Comparison of ENCODE assay signal across 11 cellular contexts in the genomic region with DNA sequence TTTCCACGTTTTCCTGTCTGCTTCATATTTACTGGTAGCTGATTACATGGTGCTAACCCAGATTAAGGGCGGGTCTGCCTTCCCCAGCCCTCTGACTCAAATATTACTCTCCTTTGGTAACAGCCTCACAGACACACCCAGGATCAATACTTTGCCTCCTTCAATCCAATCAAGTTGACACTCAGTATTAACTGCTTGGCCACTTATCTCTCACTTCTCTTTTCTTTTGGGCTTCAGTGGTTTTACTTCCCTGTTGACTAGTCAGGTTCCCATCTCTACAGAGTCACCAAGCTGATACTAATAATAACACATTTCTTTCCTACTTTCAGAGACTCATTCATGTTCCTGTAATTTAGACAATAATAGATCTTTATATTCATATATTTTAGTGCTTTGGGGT.
DNase-seq lines count a peak whose midpoint lies in the region; ATAC-seq and TF ChIP-seq lines count a peak whose summit lies in the region.
"Had no signal": no experiment of that assay in that cellular context is flagged by ENCODE, and none has a peak within 500 bp of the region (broad histone marks: within the 10 kb centered on the region; RNA-seq: fewer than 3 reads in every experiment).

No MANE protein-coding gene starts in this region.

- peaks cover 7% of the 10 kb centered on the region for H3K9me3 Mint-ChIP-seq in activated T-cell treated with anti-CD3 and anti-CD28 coated beads, Interleukin-2, amount 50 U/mL, for 24 hours
- H3K9me3 Mint-ChIP-seq in endothelial cell (ENCODE audit: unreplicated experiment), result no peaks in the 10 kb centered on the region

- H3K27me3 ChIP-seq in effector memory CD4-positive, alpha-beta T cell (replicated peaks; ENCODE audit: control insufficient read depth, insufficient read depth, low read length, poor library complexity, severe bottlenecking), result no peaks in the 10 kb centered on the region

- no peak overlapping the region for H3K27ac Mint-ChIP-seq in activated T-cell treated with anti-CD3 and anti-CD28 coated beads, Interleukin-2, amount 50 U/mL, for 24 hours
- H3K27ac Mint-ChIP-seq in endothelial cell (ENCODE audit: unreplicated experiment), result no peak overlapping the region

- peak; percentile 92 for ATAC-seq in GM18861 (IDR thresholded peaks at IDR 0.05; ENCODE audit: unreplicated experiment)
- ATAC-seq in GM21529 (IDR thresholded peaks at IDR 0.05; ENCODE audit: unreplicated experiment), result peak; percentile 97
- peak; percentile 99 for ATAC-seq in HG03103 (IDR thresholded peaks at IDR 0.05; ENCODE audit: low read depth, unreplicated experiment)

- H3K4me3 Mint-ChIP-seq in activated T-cell treated with anti-CD3 and anti-CD28 coated beads, Interleukin-2, amount 50 U/mL, for 24 hours, result no peak overlapping the region
- H3K4me3 Mint-ChIP-seq in endothelial cell (ENCODE audit: unreplicated experiment), result no peak overlapping the region

- no peaks in the 10 kb centered on the region for H3K4me1 Mint-ChIP-seq in activated T-cell treated with anti-CD3 and anti-CD28 coated beads, Interleukin-2, amount 50 U/mL, for 24 hours (ENCODE audit: low read depth)
- H3K4me1 Mint-ChIP-seq in endothelial cell (ENCODE audit: unreplicated experiment), result no peaks in the 10 kb centered on the region

- no peaks in the 10 kb centered on the region for H3K27me3 Mint-ChIP-seq in activated T-cell treated with anti-CD3 and anti-CD28 coated beads, Interleukin-2, amount 50 U/mL, for 24 hours
- no peaks in the 10 kb centered on the region for H3K27me3 Mint-ChIP-seq in endothelial cell (ENCODE audit: unreplicated experiment)

- DNase-seq in OCI-M1 (lab: John Stamatoyannopoulos, UW), result peak; percentile 16
- no peak for DNase-seq in effector memory CD4-positive, alpha-beta T cell
- DNase-seq in NCI-H446 treated with DMSO at 0.1 percent for 48 hours (lab: John Stamatoyannopoulos, UW), result no peak
- no peak for DNase-seq in activated T-cell treated with anti-CD3 and anti-CD28 coated beads, Interleukin-2, amount 50 U/mL, for 24 hours
- no peak for DNase-seq in endothelial cell (ENCODE audit: low spot score)
- DNase-seq: activated CD4-positive, CD25-positive, alpha-beta regulatory T cell treated with anti-CD3 and anti-CD28 coated beads, Interleukin-2, amount 50 U/mL, for 72 hours; NCI-H2029 treated with DMSO at 0.1 percent for 48 hours had no signal

- no peak overlapping the region for H3K27ac ChIP-seq in effector memory CD4-positive, alpha-beta T cell (ENCODE audit: insufficient read depth, low read length, poor library complexity, severe bottlenecking)
- H3K27ac ChIP-seq: thoracic aorta had no signal

- no peaks in the 10 kb centered on the region for H3K9me3 ChIP-seq in effector memory CD4-positive, alpha-beta T cell (ENCODE audit: control insufficient read depth, low read length)
- H3K9me3 ChIP-seq: thoracic aorta had no signal

- H3K4me1 ChIP-seq in effector memory CD4-positive, alpha-beta T cell (ENCODE audit: control insufficient read depth, insufficient read depth, low read length, poor library complexity, severe bottlenecking), result no peaks in the 10 kb centered on the region

- H3K36me3 ChIP-seq in effector memory CD4-positive, alpha-beta T cell (ENCODE audit: control insufficient read depth, insufficient read depth, low read length), result no peaks in the 10 kb centered on the region
- H3K36me3 ChIP-seq: thoracic aorta had no signal

- TF ChIP-seq CTCF in endothelial cell (IDR thresholded peaks at IDR 0.05; ENCODE audit: unreplicated experiment), result no peak

- H3K4me3 ChIP-seq in effector memory CD4-positive, alpha-beta T cell (ENCODE audit: insufficient read depth, low read depth, low read length, poor library complexity, severe bottlenecking), result no peak overlapping the region
- H3K4me3 ChIP-seq: thoracic aorta had no signal

- no peaks in the 10 kb centered on the region for H3K36me3 Mint-ChIP-seq in activated T-cell treated with anti-CD3 and anti-CD28 coated beads, Interleukin-2, amount 50 U/mL, for 24 hours (ENCODE audit: low read depth)
- H3K36me3 Mint-ChIP-seq in endothelial cell (ENCODE audit: low read depth, unreplicated experiment), result no peaks in the 10 kb centered on the region
